9 cellular contexts compared by ENCODE assay signal in genomic region chr6:14118444-14118843, GRCh38. TPM values are rescaled to one million over a fixed set of nuclear protein-coding genes. Genes with fewer than 3 reads are reported as not detected.
DNase-seq lines count a peak whose midpoint lies in the region; ATAC-seq and TF ChIP-seq lines count a peak whose summit lies in the region.
"Had no signal": no experiment of that assay in that cellular context is flagged by ENCODE, and none has a peak within 500 bp of the region (broad histone marks: within the 10 kb centered on the region; RNA-seq: fewer than 3 reads in every experiment).

No MANE protein-coding gene starts in this region.

- peak overlapping the region; percentile 89 for H3K4me3 ChIP-seq in GM23338
- peak overlapping the region; percentile 60 to 72 (median 64) for H3K4me3 ChIP-seq in Peyer's patch
- H3K4me3 ChIP-seq in endodermal cell (ENCODE audit: low read length), result peak overlapping the region; percentile 70
- peak overlapping the region; percentile 56 to 68 (median 65) for H3K4me3 ChIP-seq in skeletal muscle tissue (ENCODE audit: low read length in 3 of 3)

- DNase-seq in GM23338 (ENCODE audit: low spot score), result no peak
- peak in 1 of 3 donors; percentile 32 for DNase-seq in Peyer's patch
- no peak for DNase-seq in endodermal cell
- DNase-seq in AML-193 (lab: John Stamatoyannopoulos, UW), result no peak
- no peak for DNase-seq in NCI-H2227 treated with DMSO at 0.1 percent for 48 hours (lab: John Stamatoyannopoulos, UW)
- DNase-seq in NCI-H524 (lab: John Stamatoyannopoulos, UW), result no peak
- DNase-seq: stimulated activated CD4-positive, alpha-beta T cell treated with anti-CD3 and anti-CD28 coated beads, Interleukin-4, amount 100 ng/mL, for 1 hour had no signal

- H3K27me3 ChIP-seq in GM23338 (ENCODE audit: insufficient read depth), result peaks cover 19% of the 10 kb centered on the region
- no peaks in the 10 kb centered on the region for H3K27me3 ChIP-seq in Peyer's patch
- peaks cover 15% of the 10 kb centered on the region for H3K27me3 ChIP-seq in endodermal cell (ENCODE audit: control insufficient read depth, insufficient read depth, low read length, poor library complexity, severe bottlenecking)
- peaks cover 0 to 4% (median 0%) of the 10 kb centered on the region in 3 donors for H3K27me3 ChIP-seq in skeletal muscle tissue (ENCODE audit: control insufficient read depth in 3 of 3, insufficient read depth in 3 of 3, low read length in 3 of 3)

- H3K9ac ChIP-seq in endodermal cell (ENCODE audit: extremely low read depth, low read length, poor library complexity, severe bottlenecking), result no peak overlapping the region
- peak overlapping the region in 2 of 3 donors; percentile 7 to 38 for H3K9ac ChIP-seq in skeletal muscle tissue (ENCODE audit: low read depth in 1 of 3, low read length in 3 of 3)

- peaks cover 9% of the 10 kb centered on the region for H3K27me3 Mint-ChIP-seq in GM23338 (ENCODE audit: insufficient read depth, low read depth, poor library complexity)
- H3K27me3 Mint-ChIP-seq in endodermal cell (ENCODE audit: insufficient read depth), result peaks cover 38% of the 10 kb centered on the region

- no peaks in the 10 kb centered on the region for H3K9me3 ChIP-seq in Peyer's patch
- no peaks in the 10 kb centered on the region for H3K9me3 ChIP-seq in endodermal cell (ENCODE audit: control insufficient read depth, low read length)
- H3K9me3 ChIP-seq in skeletal muscle tissue (ENCODE audit: control insufficient read depth in 3 of 3, low read length in 3 of 3), result no peaks in the 10 kb centered on the region

- H3K36me3 ChIP-seq in GM23338 (ENCODE audit: insufficient read depth) (no peaks in the 10 kb centered on the region), Peyer's patch (no peaks in the 10 kb centered on the region), endodermal cell (ENCODE audit: control insufficient read depth, insufficient read depth, low read length) (no peaks in the 10 kb centered on the region), skeletal muscle tissue (ENCODE audit: control insufficient read depth in 3 of 3, insufficient read depth in 3 of 3, low read length in 3 of 3) (no peaks in the 10 kb centered on the region)

- no peak for TF ChIP-seq POLR2A in Peyer's patch (IDR thresholded peaks at IDR 0.05)

- H3K36me3 Mint-ChIP-seq in GM23338 (ENCODE audit: low read depth) (no peaks in the 10 kb centered on the region; the same call in 2 of the 3 replicates), endodermal cell (ENCODE audit: low read depth) (no peaks in the 10 kb centered on the region)

- no peaks in the 10 kb centered on the region for H4K20me1 ChIP-seq in GM23338 (replicated peaks; ENCODE audit: insufficient read depth)

- H3K4me1 ChIP-seq in GM23338 (ENCODE audit: insufficient read depth), result peaks cover 7% of the 10 kb centered on the region; the same call in 1 of the 2 replicates
- peaks cover 0 to 8% (median 2%) of the 10 kb centered on the region in 4 donors for H3K4me1 ChIP-seq in Peyer's patch
- H3K4me1 ChIP-seq in endodermal cell (ENCODE audit: control insufficient read depth, insufficient read depth, low read length), result no peaks in the 10 kb centered on the region
- H3K4me1 ChIP-seq in skeletal muscle tissue (ENCODE audit: control insufficient read depth in 3 of 3, insufficient read depth in 3 of 3, low read length in 3 of 3), result peaks cover 5 to 11% (median 6%) of the 10 kb centered on the region in 3 donors

- H3K9me3 Mint-ChIP-seq in GM23338 (no peaks in the 10 kb centered on the region), endodermal cell (no peaks in the 10 kb centered on the region)

- no peaks in the 10 kb centered on the region for H3K79me2 ChIP-seq in GM23338 (replicated peaks; ENCODE audit: insufficient read depth)

- H3F3A ChIP-seq in GM23338 (replicated peaks; ENCODE audit: low read depth), result no peaks in the 10 kb centered on the region

- TF ChIP-seq CTCF in GM23338 (conservative IDR thresholded peaks at IDR 0.05; ENCODE audit: low read depth in 2 of 2) (no peak), Peyer's patch (IDR thresholded peaks at IDR 0.05) (no peak), endodermal cell (conservative IDR thresholded peaks at IDR 0.05) (no peak)

- no peaks in the 10 kb centered on the region for H3K9me2 ChIP-seq in GM23338 (ENCODE audit: insufficient read depth)

- H2AFZ ChIP-seq in GM23338, result peak overlapping the region; percentile 96

- H3K27ac Mint-ChIP-seq in GM23338, result no peak overlapping the region
- no peak overlapping the region for H3K27ac Mint-ChIP-seq in endodermal cell

- peak overlapping the region; percentile 88 for H3K4me2 ChIP-seq in GM23338

- H3K27ac ChIP-seq in GM23338 (ENCODE audit: low read depth), result no peak overlapping the region
- peak overlapping the region in 2 of 4 donors; percentile 85 for H3K27ac ChIP-seq in Peyer's patch
- no peak overlapping the region for H3K27ac ChIP-seq in endodermal cell (ENCODE audit: low read depth, low read length)
- no peak overlapping the region for H3K27ac ChIP-seq in skeletal muscle tissue (ENCODE audit: low read depth, low read length)

- 80 to 95% methylated on average over 1 to 2 of the region's 2 CpGs for WGBS in endodermal cell (ENCODE audit: insufficient coverage in 1 of 2, insufficient read length in 1 of 2), 2 experiments

- H3K4me1 Mint-ChIP-seq in GM23338 (peaks cover 7% of the 10 kb centered on the region), endodermal cell (peaks cover 6% of the 10 kb centered on the region)

- H3K4me3 Mint-ChIP-seq in GM23338, result peak overlapping the region; percentile 89
- peak overlapping the region; percentile 84 for H3K4me3 Mint-ChIP-seq in endodermal cell

- ATAC-seq in GM23338 (peak; percentile 13), HG02973 (IDR thresholded peaks at IDR 0.05; ENCODE audit: unreplicated experiment) (no peak)

TF ChIP-seq in GM23338, 12 proteins besides CTCF, POLR2A, EP300 and RAD21:
- no peak for TF ChIP-seq JUNB (IDR thresholded peaks at IDR 0.05; ENCODE audit: unreplicated experiment)
- no peak for TF ChIP-seq EZH2phosphoT487 (IDR thresholded peaks at IDR 0.05; ENCODE audit: unreplicated experiment)
- no peak for TF ChIP-seq ZNF331 (CRISPR knock-in tag; IDR thresholded peaks at IDR 0.05; ENCODE audit: low read depth)
- no peak for TF ChIP-seq ZNF114 (CRISPR knock-in tag; IDR thresholded peaks at IDR 0.05)
- no peak for TF ChIP-seq POLR2AphosphoS5 (IDR thresholded peaks at IDR 0.05; ENCODE audit: low read depth)
- TF ChIP-seq REST (IDR thresholded peaks at IDR 0.05; ENCODE audit: unreplicated experiment), result no peak
- no peak for TF ChIP-seq EZH2 (IDR thresholded peaks at IDR 0.05; ENCODE audit: low read depth, unreplicated experiment)
- no peak for TF ChIP-seq NANOG (IDR thresholded peaks at IDR 0.05; ENCODE audit: borderline replicate concordance)
- TF ChIP-seq CREB1 (CRISPR knock-in tag; IDR thresholded peaks at IDR 0.05; ENCODE audit: low read depth), result no peak

RNA-seq across cellular contexts. Expression of gene CD83, which starts 0.9 kb away (rescaled TPM):
- 10.9 and 13.2 TPM in 2 replicates for total RNA-seq in GM23338 (2014; rRNA removed; shearing (Covaris generic))
- 6.0 and 8.1 TPM in 2 replicates for polyA plus RNA-seq in GM23338 (2016; fragmentation: Nextera tagmentation; extraction: Ambion mirVana)
- 10 to 100 TPM in 1 of 4 donors, 1 to 10 TPM in 2, under 1 TPM in 1; 0.53 to 15.7 (median 1.4) TPM for total RNA-seq in Peyer's patch
- 1 to 10 TPM; 2.8 to 7.0 TPM for total RNA-seq in endodermal cell
- 7.9 TPM for polyA plus RNA-seq in endodermal cell (2013, experiment 1 of 2)
- polyA plus RNA-seq in endodermal cell (2013, experiment 2 of 2), result 7.2 TPM
- total RNA-seq in skeletal muscle tissue, result 13.6 TPM
